Comparison of ENCODE assay signal across 8 cellular contexts in genomic region chr6:31621320-31621939, GRCh38. TPM values are rescaled to one million over a fixed set of nuclear protein-coding genes. Genes with fewer than 3 reads are reported as not detected.
DNase-seq lines count a peak whose midpoint lies in the region; ATAC-seq and TF ChIP-seq lines count a peak whose summit lies in the region.

No MANE protein-coding gene starts in this region.

- peak overlapping the region; percentile 93 for H3K9ac ChIP-seq in smooth muscle cell (ENCODE audit: low read depth)

- peak overlapping the region; percentile 98 for H3K27ac ChIP-seq in smooth muscle cell (ENCODE audit: low read depth)

- ATAC-seq in HG03097 (IDR thresholded peaks at IDR 0.05; ENCODE audit: low FRiP score, unreplicated experiment): peak; percentile 1
- no peak for ATAC-seq in activated CD8-positive, alpha-beta T cell treated with anti-CD3 and anti-CD28 coated beads, Interleukin-2, amount 10 ng/mL, durations not matched to agents 7 days and 5 days
- no peak for ATAC-seq in HG02798 (IDR thresholded peaks at IDR 0.05; ENCODE audit: poor library complexity, unreplicated experiment)

- H3K36me3 ChIP-seq in smooth muscle cell (ENCODE audit: low read depth): peaks cover 9% of the 10 kb centered on the region

- peak overlapping the region; percentile 24 for H2AFZ ChIP-seq in smooth muscle cell (ENCODE audit: low read depth)

- peaks cover 56% of the 10 kb centered on the region for H3K79me2 ChIP-seq in smooth muscle cell (ENCODE audit: low read depth)

- in situ Hi-C loops in ACHN (cut with HindIII; ENCODE audit: low pct_ligation_motif_present, low pct_unique_long_range_greater_than_20kb, low sequenced_read_pairs): no loop called here

- H3K27me3 Mint-ChIP-seq in activated CD8-positive, alpha-beta T cell treated with anti-CD3 and anti-CD28 coated beads, Interleukin-2, amount 10 ng/mL, durations not matched to agents 7 days and 5 days (ENCODE audit: low read depth): no peaks in the 10 kb centered on the region

- peak overlapping the region; percentile 97 for H3K4me2 ChIP-seq in smooth muscle cell

- H4K20me1 ChIP-seq in smooth muscle cell (ENCODE audit: low read depth): peaks cover 53% of the 10 kb centered on the region

- no peaks in the 10 kb centered on the region for H3K27me3 ChIP-seq in smooth muscle cell (ENCODE audit: low read depth)

- peak overlapping the region; percentile 93 for H3K4me3 Mint-ChIP-seq in activated CD8-positive, alpha-beta T cell treated with anti-CD3 and anti-CD28 coated beads, Interleukin-2, amount 10 ng/mL, durations not matched to agents 7 days and 5 days

- peak overlapping the region; percentile 95 for H3K27ac Mint-ChIP-seq in activated CD8-positive, alpha-beta T cell treated with anti-CD3 and anti-CD28 coated beads, Interleukin-2, amount 10 ng/mL, durations not matched to agents 7 days and 5 days

- peaks cover 11% of the 10 kb centered on the region for H3F3A ChIP-seq in smooth muscle cell (ENCODE audit: low read depth)

- peaks cover 13% of the 10 kb centered on the region for H3K4me1 ChIP-seq in smooth muscle cell (ENCODE audit: low read depth)

- POLR2A ChIA-PET in activated CD8-positive, alpha-beta T cell treated with anti-CD3 and anti-CD28 coated beads, Interleukin-2, amount 10 ng/mL, durations not matched to agents 7 days and 5 days (lab: Charles Lee): interaction anchor here (1.0 to 3.6 kb wide), 6 partner anchors 17 to 209 kb away, joined by 3 to 29 read pairs (median 8); partner anchors contain the start of genes BAG6, CSNK2B, DDX39B and GPANK1

- no peaks in the 10 kb centered on the region for H3K9me3 ChIP-seq in smooth muscle cell (replicated peaks; ENCODE audit: low read depth)

- TF ChIP-seq CTCF in smooth muscle cell (IDR thresholded peaks at IDR 0.05; ENCODE audit: borderline replicate concordance, insufficient read depth, poor library complexity, severe bottlenecking): no peak

- no peak for DNase-seq in activated CD8-positive, alpha-beta T cell treated with anti-CD3 and anti-CD28 coated beads, Interleukin-2, amount 10 ng/mL, durations not matched to agents 7 days and 5 days
- DNase-seq in smooth muscle cell (lab: John Stamatoyannopoulos, UW; ENCODE audit: unreplicated experiment) (no peak), ACHN (no peak), DMS53 treated with DMSO at 0.1 percent for 48 hours (lab: John Stamatoyannopoulos, UW; ENCODE audit: unreplicated experiment) (no peak)
- no peak for DNase-seq in activated effector memory CD4-positive, alpha-beta T cell treated with anti-CD3 and anti-CD28 coated beads, Interleukin-2, amount 50 U/mL, for 16 hours

- H3K9me3 Mint-ChIP-seq in activated CD8-positive, alpha-beta T cell treated with anti-CD3 and anti-CD28 coated beads, Interleukin-2, amount 10 ng/mL, durations not matched to agents 7 days and 5 days (ENCODE audit: insufficient read depth): no peaks in the 10 kb centered on the region

- peaks cover 67% of the 10 kb centered on the region for H3K36me3 Mint-ChIP-seq in activated CD8-positive, alpha-beta T cell treated with anti-CD3 and anti-CD28 coated beads, Interleukin-2, amount 10 ng/mL, durations not matched to agents 7 days and 5 days (ENCODE audit: low read depth)

- H3K4me3 ChIP-seq in iPS-11a (ENCODE audit: low read depth, low read length): peak overlapping the region; percentile 89
- H3K4me3 ChIP-seq in smooth muscle cell: peak overlapping the region; percentile 85

- peaks cover 38% of the 10 kb centered on the region for H3K4me1 Mint-ChIP-seq in activated CD8-positive, alpha-beta T cell treated with anti-CD3 and anti-CD28 coated beads, Interleukin-2, amount 10 ng/mL, durations not matched to agents 7 days and 5 days (ENCODE audit: low read depth)

- 2% methylated on average over 15 of the region's 15 CpGs for WGBS in smooth muscle cell (ENCODE audit: low lambda C conversion rate)

- CTCF ChIA-PET in activated CD8-positive, alpha-beta T cell treated with anti-CD3 and anti-CD28 coated beads, Interleukin-2, amount 10 ng/mL, durations not matched to agents 7 days and 5 days (lab: Charles Lee): interaction anchor here (0.9 to 2.3 kb wide), 9 partner anchors 12 to 75 kb away, joined by 3 to 12 read pairs (median 4); partner anchors contain the start of genes ATP6V1G2 and NFKBIL1

RNA-seq across cellular contexts. Expression of gene PRRC2A, which starts 0.9 kb away (rescaled TPM):
- total RNA-seq in activated CD8-positive, alpha-beta T cell treated with anti-CD3 and anti-CD28 coated beads, Interleukin-2, amount 10 ng/mL, durations not matched to agents 7 days and 5 days: 100 to 1,000 TPM; 260 to 279 TPM
- 44.7 and 47.6 TPM in 2 replicates for total RNA-seq in smooth muscle cell
- polyA plus RNA-seq in smooth muscle cell: 58.0 and 75.3 TPM in 2 replicates

RNA-seq across cellular contexts. Expression of gene AIF1, which starts 6.4 kb away (rescaled TPM):
- total RNA-seq in activated CD8-positive, alpha-beta T cell treated with anti-CD3 and anti-CD28 coated beads, Interleukin-2, amount 10 ng/mL, durations not matched to agents 7 days and 5 days: 100 to 1,000 TPM; 177 TPM
- not detected in 2 replicates for total RNA-seq in smooth muscle cell
- not detected in 2 replicates for polyA plus RNA-seq in smooth muscle cell

RNA-seq across cellular contexts. Expression of gene NCR3, which starts 28.6 kb away (rescaled TPM):
- total RNA-seq in activated CD8-positive, alpha-beta T cell treated with anti-CD3 and anti-CD28 coated beads, Interleukin-2, amount 10 ng/mL, durations not matched to agents 7 days and 5 days: 100 to 1,000 TPM; 107 to 115 TPM
- total RNA-seq in smooth muscle cell: not detected in 2 replicates
- polyA plus RNA-seq in smooth muscle cell: 0.22 and 0.48 TPM in 2 replicates

RNA-seq across cellular contexts. Expression of gene BAG6, which starts 31.0 kb away (rescaled TPM):
- 100 to 1,000 TPM; 259 to 267 TPM for total RNA-seq in activated CD8-positive, alpha-beta T cell treated with anti-CD3 and anti-CD28 coated beads, Interleukin-2, amount 10 ng/mL, durations not matched to agents 7 days and 5 days
- 75.9 and 123 TPM in 2 replicates for total RNA-seq in smooth muscle cell
- 74.8 and 85.8 TPM in 2 replicates for polyA plus RNA-seq in smooth muscle cell

RNA-seq across cellular contexts. Expression of gene APOM, which starts 34.3 kb away (rescaled TPM):
- total RNA-seq in activated CD8-positive, alpha-beta T cell treated with anti-CD3 and anti-CD28 coated beads, Interleukin-2, amount 10 ng/mL, durations not matched to agents 7 days and 5 days: 1 to 10 TPM; 3.2 to 5.1 TPM
- total RNA-seq in smooth muscle cell: 2.3 and 2.7 TPM in 2 replicates
- polyA plus RNA-seq in smooth muscle cell: 1.1 and 2.7 TPM in 2 replicates

Comparison
In these comparisons a context has a peak if more than half of its experiments do, and no peak if none do; other contexts are left out.
1. RNA of gene AIF1, which starts 6.4 kb away (total RNA-seq): 177 TPM in activated CD8-positive, alpha-beta T cell treated with anti-CD3 and anti-CD28 coated beads, Interleukin-2, amount 10 ng/mL, durations not matched to agents 7 days and 5 days; not detected in smooth muscle cell; every median in the first group is over 100 times any median in the second.
2. RNA of gene NCR3, which starts 28.6 kb away (total RNA-seq): 107 to 115 TPM in activated CD8-positive, alpha-beta T cell treated with anti-CD3 and anti-CD28 coated beads, Interleukin-2, amount 10 ng/mL, durations not matched to agents 7 days and 5 days; not detected in smooth muscle cell; every median in the first group is over 100 times any median in the second.